10 cellular contexts compared by ENCODE assay signal in the genomic region with DNA sequence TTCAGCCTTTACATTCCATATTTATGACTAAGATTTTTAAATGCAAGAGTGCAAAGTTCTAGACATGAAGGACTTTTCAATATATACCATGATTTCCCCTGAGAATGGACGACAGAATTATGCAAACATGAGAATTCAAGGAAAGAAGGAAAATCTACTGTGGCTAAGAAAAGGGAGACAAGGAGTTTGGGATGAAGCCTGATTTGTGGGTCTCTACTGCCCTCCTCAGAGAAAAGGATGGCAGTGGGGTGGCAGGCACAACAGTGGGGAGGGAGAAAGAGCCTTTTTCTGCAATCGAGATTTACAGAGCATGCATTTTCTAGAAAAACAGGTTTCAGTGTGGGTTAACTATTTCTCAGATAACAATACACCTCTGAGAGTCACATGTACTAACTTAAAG.
A peak's percentile ranks its signal among the peaks of the same experiment; 100 is the strongest.
DNase-seq lines count a peak whose midpoint lies in the region; ATAC-seq and TF ChIP-seq lines count a peak whose summit lies in the region.
"Had no signal": no experiment of that assay in that cellular context is flagged by ENCODE, and none has a peak within 500 bp of the region (broad histone marks: within the 10 kb centered on the region; RNA-seq: fewer than 3 reads in every experiment).

No MANE protein-coding gene starts in this region.

- H3K4me1 Mint-ChIP-seq in activated T-cell treated with anti-CD3 and anti-CD28 coated beads, Interleukin-2, amount 50 U/mL, for 4 hours (ENCODE audit: low read depth) = no peaks in the 10 kb centered on the region

- H3K27me3 ChIP-seq in breast epithelium (no peaks in the 10 kb centered on the region), mesenchymal stem cell (ENCODE audit: control insufficient read depth in 1 of 2, insufficient read depth in 1 of 2, low read length in 2 of 2) (no peaks in the 10 kb centered on the region)

- no peaks in the 10 kb centered on the region for H3K27me3 Mint-ChIP-seq in activated T-cell treated with anti-CD3 and anti-CD28 coated beads, Interleukin-2, amount 50 U/mL, for 4 hours (ENCODE audit: low read depth)

- TF ChIP-seq POLR2A in breast epithelium (IDR thresholded peaks at IDR 0.05) = no peak

- H3K14ac ChIP-seq in mesenchymal stem cell (ENCODE audit: low read length in 2 of 2) = no peak overlapping the region

- H3K4ac ChIP-seq in mesenchymal stem cell (ENCODE audit: low read depth in 1 of 2, low read length in 2 of 2) = no peak overlapping the region

- no peaks in the 10 kb centered on the region for H3K36me3 ChIP-seq in breast epithelium
- no peaks in the 10 kb centered on the region for H3K36me3 ChIP-seq in mesenchymal stem cell (ENCODE audit: control insufficient read depth in 1 of 2, insufficient read depth in 2 of 2, low read depth in 1 of 2, low read length in 2 of 2)

- H3K4me1 ChIP-seq in breast epithelium (no peaks in the 10 kb centered on the region), mesenchymal stem cell (ENCODE audit: control insufficient read depth, insufficient read depth, low read depth, low read length) (no peaks in the 10 kb centered on the region)

- no peaks in the 10 kb centered on the region for H3K9me3 Mint-ChIP-seq in activated T-cell treated with anti-CD3 and anti-CD28 coated beads, Interleukin-2, amount 50 U/mL, for 4 hours

- no peak overlapping the region for H4K91ac ChIP-seq in mesenchymal stem cell (ENCODE audit: low read length)

- WGBS in mesenchymal stem cell = 21% methylated on average over 1 of the region's 2 CpGs

- DNase-seq in DMS 273 (lab: John Stamatoyannopoulos, UW; ENCODE audit: unreplicated experiment) (peak; percentile 83), NCI-H2107 (lab: John Stamatoyannopoulos, UW) (peak; percentile 2), breast epithelium (ENCODE audit: low spot score in 2 of 2) (no peak), mesenchymal stem cell (peak; percentile 38), middle frontal gyrus (ENCODE audit: extremely low spot score, low spot score) (no peak)
- no peak for DNase-seq in activated T-cell treated with anti-CD3 and anti-CD28 coated beads, Interleukin-2, amount 50 U/mL, for 4 hours
- no peak for DNase-seq in effector CD8-positive, alpha-beta T cell (lab: John Stamatoyannopoulos, UW)
- DNase-seq: erythroblast had no signal

- H4K8ac ChIP-seq in mesenchymal stem cell (ENCODE audit: low read length) = no peak overlapping the region

- H2BK12ac ChIP-seq in mesenchymal stem cell (ENCODE audit: low read length in 2 of 2) = no peak overlapping the region

- H2BK120ac ChIP-seq in mesenchymal stem cell (ENCODE audit: low read depth, low read length) = no peak overlapping the region

- no peak overlapping the region for H3K23ac ChIP-seq in mesenchymal stem cell (ENCODE audit: low read length in 2 of 2)

- H3K79me1 ChIP-seq in mesenchymal stem cell (replicated peaks; ENCODE audit: low read length, poor library complexity, severe bottlenecking) = no peaks in the 10 kb centered on the region

- intact Hi-C loops in breast epithelium (cut with DNase I; ENCODE audit: low total_unique reads) = no loop called here

- peak in 2 of 3 donors; percentile 27 to 35 for TF ChIP-seq CTCF in breast epithelium (IDR thresholded peaks at IDR 0.05)

- H3K9ac ChIP-seq in mesenchymal stem cell (ENCODE audit: low read length) = no peak overlapping the region

- no peak overlapping the region for H2AFZ ChIP-seq in mesenchymal stem cell (ENCODE audit: low read depth, low read length)

- no peak overlapping the region for H3K18ac ChIP-seq in mesenchymal stem cell (ENCODE audit: low read depth in 1 of 2, low read length in 2 of 2)

- no peak for ATAC-seq in activated T-cell treated with anti-CD3 and anti-CD28 coated beads, Interleukin-2, amount 50 U/mL, for 4 hours
- ATAC-seq in HG03095 (IDR thresholded peaks at IDR 0.05; ENCODE audit: unreplicated experiment) = no peak

- no peak overlapping the region for H3K27ac ChIP-seq in breast epithelium
- H3K27ac ChIP-seq in mesenchymal stem cell (ENCODE audit: low read length, poor library complexity, severe bottlenecking) = no peak overlapping the region
- H3K27ac ChIP-seq: SK-N-MC had no signal

- H3K9me3 ChIP-seq in breast epithelium (no peaks in the 10 kb centered on the region), mesenchymal stem cell (ENCODE audit: control insufficient read depth, low read length) (peaks cover 4% of the 10 kb centered on the region)

- no peak overlapping the region for H3K4me2 ChIP-seq in mesenchymal stem cell (ENCODE audit: low read length, poor library complexity, severe bottlenecking)

- no peak overlapping the region for H2AK5ac ChIP-seq in mesenchymal stem cell (ENCODE audit: low read length, severe bottlenecking)

- no peaks in the 10 kb centered on the region for H3K36me3 Mint-ChIP-seq in activated T-cell treated with anti-CD3 and anti-CD28 coated beads, Interleukin-2, amount 50 U/mL, for 4 hours (ENCODE audit: insufficient read depth)

- H3K4me3 ChIP-seq in breast epithelium = no peak overlapping the region
- no peak overlapping the region for H3K4me3 ChIP-seq in mesenchymal stem cell (ENCODE audit: insufficient read depth in 1 of 2, low read depth in 1 of 2, low read length in 2 of 2)
- H3K4me3 ChIP-seq: SK-N-MC had no signal

- no peak overlapping the region for H2BK15ac ChIP-seq in mesenchymal stem cell (ENCODE audit: low read depth, poor library complexity, severe bottlenecking)

- no peak overlapping the region for H3K4me3 Mint-ChIP-seq in activated T-cell treated with anti-CD3 and anti-CD28 coated beads, Interleukin-2, amount 50 U/mL, for 4 hours

- no peak overlapping the region for H2BK5ac ChIP-seq in mesenchymal stem cell (ENCODE audit: low read depth, low read length, poor library complexity, severe bottlenecking)

Comparison
In these comparisons a context has a peak if more than half of its experiments do, and no peak if none do; other contexts are left out.
1. DNase-seq: peak in DMS 273 (single experiment), NCI-H2107 (single experiment) and mesenchymal stem cell (single experiment); none in breast epithelium (0 of 2), activated T-cell treated with anti-CD3 and anti-CD28 coated beads, Interleukin-2, amount 50 U/mL, for 4 hours (single experiment), middle frontal gyrus (single experiment) and effector CD8-positive, alpha-beta T cell (single experiment).